In genomic region chr10:80492875-80493413, GRCh38 we compare ENCODE assay signal across 10 cellular contexts. TPM values are rescaled to one million over a fixed set of nuclear protein-coding genes. Genes with fewer than 3 reads are reported as not detected.
A peak's percentile ranks its signal among the peaks of the same experiment; 100 is the strongest.
DNase-seq lines count a peak whose midpoint lies in the region; ATAC-seq and TF ChIP-seq lines count a peak whose summit lies in the region.
"Had no signal": no experiment of that assay in that cellular context is flagged by ENCODE, and none has a peak within 500 bp of the region (broad histone marks: within the 10 kb centered on the region; RNA-seq: fewer than 3 reads in every experiment).

No MANE protein-coding gene starts in this region.

- H3K4me3 ChIP-seq in OCI-LY1 (ENCODE audit: low read depth, low read length, poor library complexity, severe bottlenecking) (no peak overlapping the region), lower lobe of right lung (no peak overlapping the region)
- H3K4me3 ChIP-seq: skin epidermis had no signal

- DNase-seq in lower lobe of right lung = no peak
- no peak for DNase-seq in T1000 (lab: John Stamatoyannopoulos, UW)
- DNase-seq in DMS53 treated with DMSO at 0.1 percent for 48 hours (lab: John Stamatoyannopoulos, UW; ENCODE audit: unreplicated experiment) = no peak
- no peak for DNase-seq in NCI-H446 (lab: John Stamatoyannopoulos, UW)
- DNase-seq in NCI-H146 treated with DMSO at 0.1 percent for 48 hours (lab: John Stamatoyannopoulos, UW; ENCODE audit: unreplicated experiment) = no peak
- DNase-seq: KG1 had no signal

- no peaks in the 10 kb centered on the region for H3F3A ChIP-seq in OCI-LY1 (ENCODE audit: insufficient read depth, low read length)

- no peaks in the 10 kb centered on the region for H3K9me2 ChIP-seq in OCI-LY1 (ENCODE audit: low read depth, low read length)

- peaks cover 15% of the 10 kb centered on the region for H3K4me1 ChIP-seq in OCI-LY1 (ENCODE audit: insufficient read depth, low read length, severe bottlenecking)
- H3K4me1 ChIP-seq in lower lobe of right lung = peaks cover 98% of the 10 kb centered on the region

- H2AFZ ChIP-seq in OCI-LY1 (ENCODE audit: low read length) = no peak overlapping the region

- TF ChIP-seq CTCF in OCI-LY1 (IDR thresholded peaks at IDR 0.05; ENCODE audit: low read length) = no peak
- TF ChIP-seq CTCF in lower lobe of right lung (IDR thresholded peaks at IDR 0.05) = no peak

- no peaks in the 10 kb centered on the region for H3K27me3 ChIP-seq in OCI-LY1 (ENCODE audit: insufficient read depth, low read length)
- H3K27me3 ChIP-seq in lower lobe of right lung (ENCODE audit: low read depth) = no peaks in the 10 kb centered on the region

- H3K9me3 ChIP-seq in OCI-LY1 (ENCODE audit: low read length) (0 out of 2 replicates have a peak, but pooled peaks cover 4% of the 10 kb centered on the region), lower lobe of right lung (no peaks in the 10 kb centered on the region)

- peak overlapping the region; percentile 18; the same call in 1 of the 2 replicates for H3K4me2 ChIP-seq in OCI-LY1 (ENCODE audit: low read length)

- intact Hi-C loops in lower lobe of right lung (cut with DNase I) = no loop called here

- no peaks in the 10 kb centered on the region for H4K20me1 ChIP-seq in OCI-LY1 (ENCODE audit: insufficient read depth, low read length)

- ATAC-seq in GM18861 (IDR thresholded peaks at IDR 0.05; ENCODE audit: unreplicated experiment) = peak; percentile 21
- ATAC-seq in GM21717 (IDR thresholded peaks at IDR 0.05; ENCODE audit: unreplicated experiment) = peak; percentile 42
- no peak for ATAC-seq in lower lobe of right lung

- H3K27ac ChIP-seq in OCI-LY1 (ENCODE audit: low read depth, low read length, poor library complexity, severe bottlenecking) (peak overlapping the region; percentile 59), lower lobe of right lung (peak overlapping the region; percentile 59)

- no peak overlapping the region for H3K9ac ChIP-seq in OCI-LY1 (ENCODE audit: low read length)

- H3K79me2 ChIP-seq in OCI-LY1 (ENCODE audit: insufficient read depth, low read length) = peaks cover 10% of the 10 kb centered on the region; the same call in 1 of the 2 replicates

- H3K36me3 ChIP-seq in OCI-LY1 (ENCODE audit: insufficient read depth, low read length) (peaks cover 80% of the 10 kb centered on the region), lower lobe of right lung (peaks cover 37% of the 10 kb centered on the region)

RNA-seq across cellular contexts. Expression of gene TSPAN14, which starts 38.8 kb away (rescaled TPM):
- total RNA-seq in lower lobe of right lung = 169 TPM

RNA-seq across cellular contexts. Expression of gene SH2D4B, which starts 44.8 kb away (rescaled TPM):
- 1.4 TPM for total RNA-seq in lower lobe of right lung

Comparison
In these comparisons a context has a peak if more than half of its experiments do, and no peak if none do; other contexts are left out.
1. ATAC-seq: peak in GM18861 (single experiment) and GM21717 (single experiment); none in lower lobe of right lung (0 of 2).